ENCODE assay signal across 8 cellular contexts in genomic region chr7:131688738-131689661, GRCh38.
A peak's percentile ranks its signal among the peaks of the same experiment; 100 is the strongest.
DNase-seq lines count a peak whose midpoint lies in the region; ATAC-seq lines count a peak whose summit lies in the region.

No MANE protein-coding gene starts in this region.

- H3K4me1 Mint-ChIP-seq in stimulated activated memory B cell treated with anti-CD40 and anti-IgM and Interleukin-4, amounts not matched to agents 10 μg/mL and 1 μg/mL and 100 μg/mL, for 72 hours: peaks cover 18% of the 10 kb centered on the region

- no peaks in the 10 kb centered on the region for H3K9me3 Mint-ChIP-seq in stimulated activated memory B cell treated with anti-CD40 and anti-IgM and Interleukin-4, amounts not matched to agents 10 μg/mL and 1 μg/mL and 100 μg/mL, for 72 hours

- ATAC-seq in HG02870 (IDR thresholded peaks at IDR 0.05; ENCODE audit: unreplicated experiment): peak; percentile 44
- ATAC-seq in stimulated activated memory B cell treated with anti-CD40 and anti-IgM and Interleukin-4, amounts not matched to agents 10 μg/mL and 1 μg/mL and 100 μg/mL, for 72 hours: peak; percentile 56
- ATAC-seq in GM21526 (IDR thresholded peaks at IDR 0.05; ENCODE audit: low FRiP score, unreplicated experiment): no peak

- H3K27me3 Mint-ChIP-seq in stimulated activated memory B cell treated with anti-CD40 and anti-IgM and Interleukin-4, amounts not matched to agents 10 μg/mL and 1 μg/mL and 100 μg/mL, for 72 hours: peaks cover 83% of the 10 kb centered on the region

- H3K4me3 Mint-ChIP-seq in stimulated activated memory B cell treated with anti-CD40 and anti-IgM and Interleukin-4, amounts not matched to agents 10 μg/mL and 1 μg/mL and 100 μg/mL, for 72 hours: no peak overlapping the region

- H3K36me3 Mint-ChIP-seq in stimulated activated memory B cell treated with anti-CD40 and anti-IgM and Interleukin-4, amounts not matched to agents 10 μg/mL and 1 μg/mL and 100 μg/mL, for 72 hours: no peaks in the 10 kb centered on the region

- DNase-seq in EH (ENCODE audit: low read depth) (peak; percentile 72), NCI-H82 (lab: John Stamatoyannopoulos, UW) (peak; percentile 84), epidermal melanocyte (ENCODE audit: insufficient read length, low spot score) (peak; percentile 77), myocyte (ENCODE audit: low read depth) (peak; percentile 82)
- peak; percentile 5 for DNase-seq in activated CD8-positive, alpha-beta memory T cell treated with anti-CD3 and anti-CD28 coated beads, Interleukin-2, amount 50 U/mL, for 1 hour (ENCODE audit: extremely low read depth)

- H3K27ac Mint-ChIP-seq in stimulated activated memory B cell treated with anti-CD40 and anti-IgM and Interleukin-4, amounts not matched to agents 10 μg/mL and 1 μg/mL and 100 μg/mL, for 72 hours: no peak overlapping the region

Comparison
In these comparisons a context has a peak if more than half of its experiments do, and no peak if none do; other contexts are left out.
1. DNase-seq: peak in every context shown above with its lines; median percentile 84 in NCI-H82; 82 in myocyte; 77 in epidermal melanocyte; 72 in EH; 5 in activated CD8-positive, alpha-beta memory T cell treated with anti-CD3 and anti-CD28 coated beads, Interleukin-2, amount 50 U/mL, for 1 hour.